8 cellular contexts compared by ENCODE assay signal in genomic region chr11:9613830-9614762, GRCh38. TPM values are rescaled to one million over a fixed set of nuclear protein-coding genes. Genes with fewer than 3 reads are reported as not detected.
DNase-seq lines count a peak whose midpoint lies in the region; FAIRE-seq and TF ChIP-seq lines count a peak whose summit lies in the region.

No MANE protein-coding gene starts in this region.

- peak overlapping the region; percentile 73 for H2AFZ ChIP-seq in astrocyte (ENCODE audit: low read depth, low read length)
- H2AFZ ChIP-seq in hepatocyte: peak overlapping the region; percentile 86

- H3K27ac Mint-ChIP-seq in HFFc6 (peak overlapping the region; percentile 100), astrocyte (ENCODE audit: unreplicated experiment) (peak overlapping the region; percentile 99)

- no peaks in the 10 kb centered on the region for H3K9me2 ChIP-seq in hepatocyte (replicated peaks; ENCODE audit: insufficient read depth)

- peak overlapping the region; percentile 89 for H3K4me3 Mint-ChIP-seq in HFFc6
- peak overlapping the region; percentile 68 for H3K4me3 Mint-ChIP-seq in astrocyte (ENCODE audit: unreplicated experiment)

- FAIRE-seq in astrocyte (lab: Jason Lieb, UNC): no peak

- H3K27me3 Mint-ChIP-seq in HFFc6 (ENCODE audit: insufficient read depth) (peaks cover 2% of the 10 kb centered on the region; the same call in 1 of the 2 replicates), astrocyte (ENCODE audit: low read depth, unreplicated experiment) (no peaks in the 10 kb centered on the region)

- peaks cover 29% of the 10 kb centered on the region for H3K4me1 ChIP-seq in astrocyte (ENCODE audit: insufficient read depth, low read length)
- peaks cover 23% of the 10 kb centered on the region for H3K4me1 ChIP-seq in hepatocyte (ENCODE audit: insufficient read depth)

- H3K36me3 Mint-ChIP-seq in HFFc6 (ENCODE audit: low read depth) (peaks cover 9% of the 10 kb centered on the region), astrocyte (ENCODE audit: low read depth, unreplicated experiment) (peaks cover 5% of the 10 kb centered on the region)

- no peaks in the 10 kb centered on the region for H3K79me2 ChIP-seq in astrocyte (ENCODE audit: insufficient read depth, low read length)
- no peaks in the 10 kb centered on the region for H3K79me2 ChIP-seq in hepatocyte

- no peaks in the 10 kb centered on the region for H3K9me3 ChIP-seq in astrocyte (ENCODE audit: insufficient read depth, low read depth, low read length)
- no peaks in the 10 kb centered on the region for H3K9me3 ChIP-seq in hepatocyte (ENCODE audit: low read depth)

- no peaks in the 10 kb centered on the region for H3K36me3 ChIP-seq in astrocyte (ENCODE audit: insufficient read depth, low read length)
- no peaks in the 10 kb centered on the region for H3K36me3 ChIP-seq in hepatocyte (replicated peaks; ENCODE audit: insufficient read depth, low read depth)

- H3K9ac ChIP-seq in astrocyte (ENCODE audit: low read length): peak overlapping the region; percentile 93

- H3K4me1 Mint-ChIP-seq in HFFc6 (ENCODE audit: low read depth): peaks cover 80% of the 10 kb centered on the region
- peaks cover 31% of the 10 kb centered on the region for H3K4me1 Mint-ChIP-seq in astrocyte (ENCODE audit: low read depth, unreplicated experiment)

- TF ChIP-seq CTCF in GM12874 (IDR thresholded peaks at IDR 0.05; ENCODE audit: insufficient read depth, low read depth, low read length) (peak; percentile 89), HFFc6 (IDR thresholded peaks at IDR 0.05) (peak; percentile 86), astrocyte (IDR thresholded peaks at IDR 0.05; ENCODE audit: insufficient read depth, low read depth, low read length) (peak; percentile 36), hepatocyte (IDR thresholded peaks at IDR 0.05; ENCODE audit: poor library complexity) (peak; percentile 79)

- H3K27me3 ChIP-seq in astrocyte (ENCODE audit: insufficient read depth, low read length) (no peaks in the 10 kb centered on the region), hepatocyte (no peaks in the 10 kb centered on the region)

- H3K4me2 ChIP-seq in astrocyte (ENCODE audit: low read length): peak overlapping the region; percentile 83
- peak overlapping the region; percentile 78 for H3K4me2 ChIP-seq in hepatocyte

- H3K4me3 ChIP-seq in astrocyte (ENCODE audit: insufficient read depth, low read depth, low read length) (peak overlapping the region; percentile 53), hepatocyte (peak overlapping the region; percentile 17)

- H4K20me1 ChIP-seq in astrocyte (ENCODE audit: insufficient read depth, low read length) (no peaks in the 10 kb centered on the region), hepatocyte (ENCODE audit: insufficient read depth, poor library complexity, severe bottlenecking) (no peaks in the 10 kb centered on the region)

- peak overlapping the region; percentile 99 for H3K27ac ChIP-seq in astrocyte (ENCODE audit: low read depth, low read length)
- peak overlapping the region; percentile 96 for H3K27ac ChIP-seq in hepatocyte

- DNase-seq in HFFc6 (peak; percentile 68), NAMALWA (ENCODE audit: low spot score) (peak; percentile 96), T-helper 9 cell (peak; percentile 84), astrocyte (ENCODE audit: low read depth) (peak; percentile 73), hepatocyte (ENCODE audit: low spot score) (peak; percentile 94), retina (peak; percentile 88), NCI-H446 treated with DMSO at 0.1 percent for 48 hours (lab: John Stamatoyannopoulos, UW) (no peak)

- H3K9me3 Mint-ChIP-seq in HFFc6 (peaks cover 4% of the 10 kb centered on the region; the same call in 1 of the 2 replicates), astrocyte (ENCODE audit: unreplicated experiment) (peaks cover 2% of the 10 kb centered on the region)

- WGBS in hepatocyte (ENCODE audit: low lambda C conversion rate, missing lambda C conversion rate): 4% methylated on average over 50 of the region's 54 CpGs

RNA-seq across cellular contexts. Expression of gene WEE1, which starts 40.6 kb away (rescaled TPM):
- 10 to 100 TPM; 28.3 to 45.6 (median 39.4) TPM for total RNA-seq in HFFc6 (2021; fragmentation: NEBNext Ultra II Directional; extraction: Animal tissue kit (Norgen Biotek cat#: 25700))
- total RNA-seq in astrocyte (29.3 and 50.7 TPM in 2 replicates), hepatocyte (91.0 and 101 TPM in 2 replicates)
- polyA plus RNA-seq in hepatocyte: 71.3 and 79.2 TPM in 2 replicates

RNA-seq across cellular contexts. Expression of gene SWAP70, which starts 49.8 kb away (rescaled TPM):
- total RNA-seq in HFFc6 (2021; fragmentation: NEBNext Ultra II Directional; extraction: Animal tissue kit (Norgen Biotek cat#: 25700)): 10 to 100 TPM; 32.0 to 44.6 (median 37.0) TPM
- total RNA-seq in astrocyte: 28.6 and 33.7 TPM in 2 replicates
- 16.3 and 17.3 TPM in 2 replicates for total RNA-seq in hepatocyte
- 15.6 and 16.8 TPM in 2 replicates for polyA plus RNA-seq in hepatocyte

Comparison
In these comparisons a context has a peak if more than half of its experiments do, and no peak if none do; other contexts are left out.
1. CTCF ChIP-seq: peak in every context shown above with its lines; median percentile 89 in GM12874; 86 in HFFc6; 79 in hepatocyte; 36 in astrocyte.